In genomic region chr1:217554849-217555248, GRCh38 we compare ENCODE assay signal across 20 cellular contexts.
DNase-seq lines count a peak whose midpoint lies in the region; ATAC-seq, FAIRE-seq and TF ChIP-seq lines count a peak whose summit lies in the region.
"Had no signal": no experiment of that assay in that cellular context is flagged by ENCODE, and none has a peak within 500 bp of the region (broad histone marks: within the 10 kb centered on the region; RNA-seq: fewer than 3 reads in every experiment).

No MANE protein-coding gene starts in this region.

- no peak for ATAC-seq in GM19328 (IDR thresholded peaks at IDR 0.05; ENCODE audit: unreplicated experiment)
- ATAC-seq: Panc1, Right ventricle myocardium inferior had no signal

- FAIRE-seq in endothelial cell of umbilical vein (lab: Jason Lieb, UNC) = no peak

- H3K27ac ChIP-seq in breast epithelium (no peak overlapping the region), RWPE1 (no peak overlapping the region), endothelial cell of umbilical vein (ENCODE audit: insufficient read depth, low read depth, low read length) (no peak overlapping the region), substantia nigra (ENCODE audit: low read depth, low read length, poor library complexity, severe bottlenecking) (no peak overlapping the region)
- no peak overlapping the region for H3K27ac ChIP-seq in CD8-positive, alpha-beta memory T cell (ENCODE audit: low read depth, low read length)
- H3K27ac ChIP-seq: GM23248, SJSA1 had no signal

- no peak for TF ChIP-seq CTCF in MCF 10A (IDR thresholded peaks at IDR 0.05; ENCODE audit: unreplicated experiment)
- no peak for TF ChIP-seq CTCF in breast epithelium (IDR thresholded peaks at IDR 0.05)
- TF ChIP-seq CTCF in RWPE1 (conservative IDR thresholded peaks at IDR 0.05; ENCODE audit: low read depth) = no peak
- TF ChIP-seq CTCF in endothelial cell of umbilical vein (IDR thresholded peaks at IDR 0.05; ENCODE audit: extremely low read depth in 1 of 2, insufficient read depth in 1 of 2, low read depth in 1 of 2, low read length in 2 of 2) = no peak

- H3K4me1 Mint-ChIP-seq in MCF 10A (ENCODE audit: insufficient read depth, unreplicated experiment) = peaks cover 6% of the 10 kb centered on the region
- H3K4me1 Mint-ChIP-seq in CD8-positive, alpha-beta memory T cell = no peaks in the 10 kb centered on the region

- dilution Hi-C loops in endothelial cell of umbilical vein (cut with MboI; ENCODE audit: extremely low pct_ligation_motif_present, low sequenced_read_pairs) = no loop called here

- H3K9me3 Mint-ChIP-seq in MCF 10A (ENCODE audit: unreplicated experiment) = peaks cover 8% of the 10 kb centered on the region
- H3K9me3 Mint-ChIP-seq in CD8-positive, alpha-beta memory T cell = peaks cover 0 to 2% (median 0%) of the 10 kb centered on the region in 5 donors
- H3K9me3 Mint-ChIP-seq: H9, HFFc6 had no signal

- H3K4me3 Mint-ChIP-seq in MCF 10A (ENCODE audit: unreplicated experiment) = no peak overlapping the region
- no peak overlapping the region for H3K4me3 Mint-ChIP-seq in CD8-positive, alpha-beta memory T cell
- H3K4me3 Mint-ChIP-seq: H9, HFFc6 had no signal

- BruUV-seq in MCF 10A (replicated peaks; lab: Mats Ljungman, UMichigan) (no TSS peak), endothelial cell of umbilical vein (replicated peaks; lab: Mats Ljungman, UMichigan) (no TSS peak)

- no peaks in the 10 kb centered on the region for H3K27me3 Mint-ChIP-seq in MCF 10A (ENCODE audit: insufficient read depth, unreplicated experiment)
- no peaks in the 10 kb centered on the region for H3K27me3 Mint-ChIP-seq in CD8-positive, alpha-beta memory T cell

- no peaks in the 10 kb centered on the region for H3K79me2 ChIP-seq in endothelial cell of umbilical vein (ENCODE audit: control insufficient read depth, insufficient read depth, low read length)

- H3K4me1 ChIP-seq in breast epithelium (no peaks in the 10 kb centered on the region), endothelial cell of umbilical vein (ENCODE audit: control insufficient read depth, extremely low read depth, insufficient read depth, low read length) (no peaks in the 10 kb centered on the region)
- H3K4me1 ChIP-seq in CD8-positive, alpha-beta memory T cell (ENCODE audit: insufficient read depth, low read length) = no peaks in the 10 kb centered on the region
- H3K4me1 ChIP-seq: SJSA1 had no signal

- no peaks in the 10 kb centered on the region for H3K9me1 ChIP-seq in endothelial cell of umbilical vein (replicated peaks; ENCODE audit: control insufficient read depth, extremely low read depth, insufficient read depth, low read length)

- intact Hi-C loops in MCF 10A (cut with micrococcal nuclease) (no loop called here), breast epithelium (cut with DNase I; ENCODE audit: low total_unique reads) (no loop called here), endothelial cell of umbilical vein (cut with micrococcal nuclease) (no loop called here)

- no peak overlapping the region for H2AFZ ChIP-seq in endothelial cell of umbilical vein (ENCODE audit: low read depth, low read length)
- H2AFZ ChIP-seq: GM23248 had no signal

- H3K27me3 ChIP-seq in breast epithelium = no peaks in the 10 kb centered on the region
- no peaks in the 10 kb centered on the region for H3K27me3 ChIP-seq in endothelial cell of umbilical vein (ENCODE audit: control insufficient read depth in 2 of 2, insufficient read depth in 2 of 2, low read length in 2 of 2)
- no peaks in the 10 kb centered on the region for H3K27me3 ChIP-seq in CD8-positive, alpha-beta memory T cell (ENCODE audit: insufficient read depth, low read length, poor library complexity, severe bottlenecking)
- H3K27me3 ChIP-seq: SJSA1 had no signal

- no peak overlapping the region for H3K4me2 ChIP-seq in endothelial cell of umbilical vein (ENCODE audit: insufficient read depth, low read length)

- no peaks in the 10 kb centered on the region for H4K20me1 ChIP-seq in endothelial cell of umbilical vein (replicated peaks; ENCODE audit: control insufficient read depth, extremely low read depth, insufficient read depth, low read length)

- H3K36me3 ChIP-seq in breast epithelium = no peaks in the 10 kb centered on the region
- H3K36me3 ChIP-seq in endothelial cell of umbilical vein (ENCODE audit: control insufficient read depth in 2 of 2, extremely low read depth in 1 of 2, insufficient read depth in 2 of 2, low read length in 2 of 2) = no peaks in the 10 kb centered on the region
- no peaks in the 10 kb centered on the region for H3K36me3 ChIP-seq in CD8-positive, alpha-beta memory T cell (ENCODE audit: insufficient read depth, low read length)
- H3K36me3 ChIP-seq: SJSA1 had no signal

- H3K36me3 Mint-ChIP-seq in MCF 10A (ENCODE audit: insufficient read depth, unreplicated experiment) = no peaks in the 10 kb centered on the region
- peaks cover 0 to 27% (median 8%) of the 10 kb centered on the region in 3 donors for H3K36me3 Mint-ChIP-seq in CD8-positive, alpha-beta memory T cell

- CTCF ChIA-PET in MCF 10A (lab: Yijun Ruan, JAX) = interaction anchor here (0.6 to 1.4 kb wide), 4 partner anchors 11 to 398 kb away, joined by 3 to 5 read pairs (median 3); no protein-coding TSS in a partner anchor
- CTCF ChIA-PET in RWPE1 (lab: Yijun Ruan, JAX) = no interaction called here
- CTCF ChIA-PET in endothelial cell of umbilical vein (lab: Charles Lee) = no interaction called here
- CTCF ChIA-PET in CD8-positive, alpha-beta memory T cell (lab: Charles Lee) = no interaction called here

- peak overlapping the region; percentile 22 for H3K27ac Mint-ChIP-seq in MCF 10A (ENCODE audit: low read depth, unreplicated experiment)
- no peak overlapping the region for H3K27ac Mint-ChIP-seq in CD8-positive, alpha-beta memory T cell
- H3K27ac Mint-ChIP-seq: H9, HFFc6 had no signal

- POLR2A ChIA-PET in MCF 10A (lab: Yijun Ruan, JAX) (interaction anchor here (1.5 kb wide), 1 partner anchor 76 kb away, joined by 5 read pairs; the partner anchor contains the start of genes GPATCH2 and SPATA17), RWPE1 (lab: Yijun Ruan, JAX; ENCODE audit: low non-redundant PET) (no interaction called here), endothelial cell of umbilical vein (lab: Charles Lee) (no interaction called here)
- POLR2A ChIA-PET in CD8-positive, alpha-beta memory T cell (lab: Charles Lee) = no interaction called here

- H3K4me3 ChIP-seq in breast epithelium (no peak overlapping the region), endothelial cell of umbilical vein (replicated peaks in 1 of 3; ENCODE audit: insufficient read depth in 1 of 3, low read depth in 1 of 3, low read length in 3 of 3) (no peak overlapping the region)
- no peak overlapping the region for H3K4me3 ChIP-seq in CD8-positive, alpha-beta memory T cell (ENCODE audit: low read length)
- H3K4me3 ChIP-seq: GM23248, SJSA1 had no signal

- H3K9me3 ChIP-seq in breast epithelium (no peaks in the 10 kb centered on the region), endothelial cell of umbilical vein (replicated peaks; ENCODE audit: control insufficient read depth, insufficient read depth, low read length) (no peaks in the 10 kb centered on the region)
- no peaks in the 10 kb centered on the region for H3K9me3 ChIP-seq in CD8-positive, alpha-beta memory T cell (ENCODE audit: low read length)
- H3K9me3 ChIP-seq: SJSA1 had no signal

- DNase-seq in MCF 10A (ENCODE audit: unreplicated experiment) = peak; percentile 52
- DNase-seq in breast epithelium (ENCODE audit: low spot score in 2 of 2) = no peak
- peak; percentile 2 for DNase-seq in RWPE1 (ENCODE audit: low spot score)
- peak; percentile 13 for DNase-seq in endothelial cell of umbilical vein (ENCODE audit: low read depth, low spot score)
- DNase-seq in renal cortical epithelial cell (ENCODE audit: low read depth) = peak; percentile 52
- no peak for DNase-seq in CD8-positive, alpha-beta memory T cell
- DNase-seq in substantia nigra (lab: John Stamatoyannopoulos, UW) = no peak
- DNase-seq: 8988T, C1 segment of cervical spinal cord, DMS79, GM23248, H9, HFFc6, KBM-7, NCI-H1694, NCI-H2081 had no signal

- TF ChIP-seq POLR2A in breast epithelium (IDR thresholded peaks at IDR 0.05) (no peak), endothelial cell of umbilical vein (IDR thresholded peaks at IDR 0.05; ENCODE audit: low read depth, low read length) (no peak)

- H3K9ac ChIP-seq in endothelial cell of umbilical vein (replicated peaks; ENCODE audit: extremely low read depth, insufficient read depth, low read length) = no peak overlapping the region
- H3K9ac ChIP-seq: GM23248 had no signal

TF ChIP-seq in endothelial cell of umbilical vein, 7 proteins besides CTCF, POLR2A, EP300 and RAD21:
- TF ChIP-seq GATA2 (IDR thresholded peaks at IDR 0.05; ENCODE audit: insufficient read depth, insufficient read length, low read depth, low read length) = no peak

Comparison
In these comparisons a context has a peak if more than half of its experiments do, and no peak if none do; other contexts are left out.
1. DNase-seq: peak in MCF 10A (single experiment), RWPE1 (single experiment), endothelial cell of umbilical vein (single experiment) and renal cortical epithelial cell (single experiment); none in breast epithelium (0 of 2), CD8-positive, alpha-beta memory T cell (0 of 5) and substantia nigra (0 of 49).